In genomic region chr13:98397861-98398260, GRCh38 we compare ENCODE assay signal across 28 cellular contexts.
"Had no signal": no experiment of that assay in that cellular context is flagged by ENCODE, and none has a peak within 500 bp of the region (broad histone marks: within the 10 kb centered on the region; RNA-seq: fewer than 3 reads in every experiment).

No MANE protein-coding gene starts in this region.

- H3K4me3 ChIP-seq: MG63, PC-9, SJCRH30 had no signal

- DNase-seq: Karpas-422, KBM-7, MG63, NCI-H1048, NCI-H1092 treated with DMSO at 0.1 percent for 48 hours, NCI-H1105 treated with DMSO at 0.1 percent for 48 hours, NCI-H1436, NCI-H146, NCI-H1694, NCI-H187, NCI-H1930, NCI-H2029 treated with DMSO at 0.1 percent for 48 hours, NCI-H2081 treated with DMSO at 0.1 percent for 48 hours, NCI-H2107, NCI-H2171, NCI-H226, NCI-H446 treated with DMSO at 0.1 percent for 48 hours, NCI-H510A, NCI-H524, NCI-H748 treated with DMSO at 0.1 percent for 48 hours, PC-9, SHP77, SIG-M5 had no signal

- H3K27me3 ChIP-seq: MG63, SJCRH30 had no signal

- H3K4me1 ChIP-seq: SJCRH30 had no signal

- H3K4me2 ChIP-seq: KMS-11, PC-9 had no signal

- ATAC-seq: Panc1, Right ventricle myocardium inferior had no signal

- H3K27ac ChIP-seq: KMS-11, PC-9, RWPE1, SJCRH30 had no signal

- H3K36me3 ChIP-seq: SJCRH30 had no signal

- H2AFZ ChIP-seq: PC-9 had no signal
